Comparison of ENCODE assay signal across 1 cellular context in genomic region chr4:146098978-146099377, GRCh38.
TF ChIP-seq lines count a peak whose summit lies in the region.

No MANE protein-coding gene starts in this region.

TF ChIP-seq in GM12878, 131 proteins besides CTCF, POLR2A, EP300 and RAD21 (continued from another document):
- TF ChIP-seq SKIL (IDR thresholded peaks at IDR 0.05; ENCODE audit: low read depth, poor library complexity, severe bottlenecking) (peak; percentile 11), SPI1 (IDR thresholded peaks at IDR 0.05; ENCODE audit: borderline replicate concordance, insufficient read depth, low read depth, low read length) (no peak), CEBPZ (IDR thresholded peaks at IDR 0.05; ENCODE audit: low read depth, low read length) (no peak), RFX5 (IDR thresholded peaks at IDR 0.05; ENCODE audit: low read depth, low read length) (no peak), E4F1 (IDR thresholded peaks at IDR 0.05; ENCODE audit: borderline replicate concordance, partially characterized antibody) (no peak), MEF2A (IDR thresholded peaks at IDR 0.05; ENCODE audit: insufficient read depth, low read depth, low read length) (peak; percentile 79; the same call in 1 of the 2 replicates), KLF5 (IDR thresholded peaks at IDR 0.05; ENCODE audit: partially characterized antibody) (no peak), RAD51 (IDR thresholded peaks at IDR 0.05) (no peak), SMAD1 (IDR thresholded peaks at IDR 0.05; ENCODE audit: low read depth, partially characterized antibody) (no peak), KAT2A (conservative IDR thresholded peaks at IDR 0.05; ENCODE audit: control insufficient read depth, low read depth, low read length) (no peak)
- TF ChIP-seq, protein P1, sequence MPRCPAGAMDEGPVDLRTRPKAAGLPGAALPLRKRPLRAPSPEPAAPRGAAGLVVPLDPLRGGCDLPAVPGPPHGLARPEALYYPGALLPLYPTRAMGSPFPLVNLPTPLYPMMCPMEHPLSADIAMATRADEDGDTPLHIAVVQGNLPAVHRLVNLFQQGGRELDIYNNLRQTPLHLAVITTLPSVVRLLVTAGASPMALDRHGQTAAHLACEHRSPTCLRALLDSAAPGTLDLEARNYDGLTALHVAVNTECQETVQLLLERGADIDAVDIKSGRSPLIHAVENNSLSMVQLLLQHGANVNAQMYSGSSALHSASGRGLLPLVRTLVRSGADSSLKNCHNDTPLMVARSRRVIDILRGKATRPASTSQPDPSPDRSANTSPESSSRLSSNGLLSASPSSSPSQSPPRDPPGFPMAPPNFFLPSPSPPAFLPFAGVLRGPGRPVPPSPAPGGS (IDR thresholded peaks at IDR 0.05; ENCODE audit: borderline replicate concordance, insufficient read depth, low read depth, low read length, poor library complexity, severe bottlenecking), result no peak
- TF ChIP-seq, protein P2, sequence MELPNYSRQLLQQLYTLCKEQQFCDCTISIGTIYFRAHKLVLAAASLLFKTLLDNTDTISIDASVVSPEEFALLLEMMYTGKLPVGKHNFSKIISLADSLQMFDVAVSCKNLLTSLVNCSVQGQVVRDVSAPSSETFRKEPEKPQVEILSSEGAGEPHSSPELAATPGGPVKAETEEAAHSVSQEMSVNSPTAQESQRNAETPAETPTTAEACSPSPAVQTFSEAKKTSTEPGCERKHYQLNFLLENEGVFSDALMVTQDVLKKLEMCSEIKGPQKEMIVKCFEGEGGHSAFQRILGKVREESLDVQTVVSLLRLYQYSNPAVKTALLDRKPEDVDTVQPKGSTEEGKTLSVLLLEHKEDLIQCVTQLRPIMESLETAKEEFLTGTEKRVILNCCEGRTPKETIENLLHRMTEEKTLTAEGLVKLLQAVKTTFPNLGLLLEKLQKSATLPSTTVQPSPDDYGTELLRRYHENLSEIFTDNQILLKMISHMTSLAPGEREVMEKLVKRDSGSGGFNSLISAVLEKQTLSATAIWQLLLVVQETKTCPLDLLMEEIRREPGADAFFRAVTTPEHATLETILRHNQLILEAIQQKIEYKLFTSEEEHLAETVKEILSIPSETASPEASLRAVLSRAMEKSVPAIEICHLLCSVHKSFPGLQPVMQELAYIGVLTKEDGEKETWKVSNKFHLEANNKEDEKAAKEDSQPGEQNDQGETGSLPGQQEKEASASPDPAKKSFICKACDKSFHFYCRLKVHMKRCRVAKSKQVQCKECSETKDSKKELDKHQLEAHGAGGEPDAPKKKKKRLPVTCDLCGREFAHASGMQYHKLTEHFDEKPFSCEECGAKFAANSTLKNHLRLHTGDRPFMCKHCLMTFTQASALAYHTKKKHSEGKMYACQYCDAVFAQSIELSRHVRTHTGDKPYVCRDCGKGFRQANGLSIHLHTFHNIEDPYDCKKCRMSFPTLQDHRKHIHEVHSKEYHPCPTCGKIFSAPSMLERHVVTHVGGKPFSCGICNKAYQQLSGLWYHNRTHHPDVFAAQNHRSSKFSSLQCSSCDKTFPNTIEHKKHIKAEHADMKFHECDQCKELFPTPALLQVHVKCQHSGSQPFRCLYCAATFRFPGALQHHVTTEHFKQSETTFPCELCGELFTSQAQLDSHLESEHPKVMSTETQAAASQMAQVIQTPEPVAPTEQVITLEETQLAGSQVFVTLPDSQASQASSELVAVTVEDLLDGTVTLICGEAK (IDR thresholded peaks at IDR 0.05; ENCODE audit: borderline replicate concordance), result no peak
